9 cellular contexts compared by ENCODE assay signal in the genomic region with DNA sequence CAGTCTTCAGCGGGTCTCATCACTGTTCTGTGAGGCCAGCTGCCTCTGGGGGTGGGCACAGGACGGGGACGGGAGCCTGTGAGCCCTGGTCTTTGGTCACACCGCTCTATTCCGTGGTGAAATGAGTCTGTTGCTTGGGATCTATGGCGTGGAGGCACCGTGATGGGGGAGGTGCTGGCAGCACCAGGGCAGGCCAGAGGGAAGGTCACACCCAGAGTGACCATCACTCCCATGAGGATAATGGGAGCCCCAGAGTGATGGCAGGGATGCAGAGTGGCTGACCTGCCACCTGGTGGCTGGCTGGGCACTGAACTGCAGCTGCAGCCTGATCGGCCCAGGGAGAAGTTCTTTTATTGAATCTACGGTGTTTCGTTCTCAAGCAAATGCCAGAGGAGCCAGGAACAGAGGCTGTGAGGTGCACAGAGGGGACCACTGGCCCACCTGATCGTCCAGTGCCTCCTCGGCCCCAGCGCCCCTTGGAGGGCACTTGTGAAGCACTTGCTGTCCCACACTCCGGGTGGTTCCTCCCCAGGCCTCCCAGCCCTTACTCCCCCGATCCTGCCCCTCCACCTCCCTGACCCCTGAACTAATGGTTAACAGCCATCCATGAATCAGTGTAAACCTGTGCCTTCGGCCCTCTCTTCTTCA. TPM values are rescaled to one million over a fixed set of nuclear protein-coding genes. Genes with fewer than 3 reads are reported as not detected.
A peak's percentile ranks its signal among the peaks of the same experiment; 100 is the strongest.
DNase-seq lines count a peak whose midpoint lies in the region; ATAC-seq and TF ChIP-seq lines count a peak whose summit lies in the region.
"Had no signal": no experiment of that assay in that cellular context is flagged by ENCODE, and none has a peak within 500 bp of the region (broad histone marks: within the 10 kb centered on the region; RNA-seq: fewer than 3 reads in every experiment).

No MANE protein-coding gene starts in this region.

- peak; percentile 67 for DNase-seq in A172 (ENCODE audit: low spot score)
- peak; percentile 56 for DNase-seq in GM13977 (ENCODE audit: low spot score)
- peak; percentile 30 for DNase-seq in SK-N-DZ (ENCODE audit: low spot score)
- DNase-seq in retinal pigment epithelial cell (ENCODE audit: low read depth) = no peak
- no peak for DNase-seq in amniotic stem cell (lab: John Stamatoyannopoulos, UW)

- TF ChIP-seq CTCF in GM13977 (IDR thresholded peaks at IDR 0.05; ENCODE audit: extremely low read depth, insufficient read depth, missing control alignments) (peak; percentile 46), gastroesophageal sphincter (IDR thresholded peaks at IDR 0.05) (peak in 3 of 4 experiments; percentile 28 to 57 (median 47)), retinal pigment epithelial cell (conservative IDR thresholded peaks at IDR 0.05; ENCODE audit: low read depth, low read length) (peak; percentile 79)

- H3K9me3 ChIP-seq in gastroesophageal sphincter = no peaks in the 10 kb centered on the region

- ATAC-seq in gastroesophageal sphincter = no peak
- ATAC-seq in GM19328 (IDR thresholded peaks at IDR 0.05; ENCODE audit: unreplicated experiment) = no peak
- ATAC-seq in GM19035 (IDR thresholded peaks at IDR 0.05; ENCODE audit: unreplicated experiment) = no peak

- H3K4me1 ChIP-seq in gastroesophageal sphincter = no peaks in the 10 kb centered on the region

- no peak overlapping the region for H3K27ac ChIP-seq in gastroesophageal sphincter

- in situ Hi-C loops in GM13977 (cut with MboI; ENCODE audit: low pct_unique_long_range_greater_than_20kb, low sequenced_read_pairs, unreplicated experiment) = no loop called here

- no peaks in the 10 kb centered on the region for H3K36me3 ChIP-seq in gastroesophageal sphincter

- H3K4me3 ChIP-seq in gastroesophageal sphincter (no peak overlapping the region), retinal pigment epithelial cell (ENCODE audit: low read length) (no peak overlapping the region)

- TF ChIP-seq EP300 in gastroesophageal sphincter (IDR thresholded peaks at IDR 0.05) = no peak

- 78% methylated on average over 9 of the region's 16 CpGs; no CpG with 5 or more reads in 1 of the 2 donors for WGBS in gastroesophageal sphincter (ENCODE audit: low coverage in 1 of 2), 2 donors

- peaks cover 29% of the 10 kb centered on the region for H3K27me3 ChIP-seq in gastroesophageal sphincter

- no peak for TF ChIP-seq POLR2A in gastroesophageal sphincter (IDR thresholded peaks at IDR 0.05)

RNA-seq across cellular contexts. Expression of a gene that starts 17.9 kb away (rescaled TPM):
- total RNA-seq in A172 (2014; rRNA removed; shearing (Covaris generic)) = 3.8 and 7.3 TPM in 2 replicates
- polyA plus RNA-seq in SK-N-DZ (2014; cell fraction: cytosol; rRNA removed) = 0.94 TPM in 1 of 2 replicates, not detected in the other
- 3.4 TPM in 1 of 2 replicates, not detected in the other for polyA plus RNA-seq in SK-N-DZ (2014; cell fraction: nucleus; rRNA removed)
- 10 to 100 TPM; 14.4 to 41.4 (median 20.0) TPM for total RNA-seq in gastroesophageal sphincter
- total RNA-seq: activated naive CD4-positive, alpha-beta T cell treated with anti-CD3 and anti-CD28 coated beads, Interleukin-2, amount 50 U/mL, for 72 hours had no signal

RNA-seq across cellular contexts. Expression of a gene that starts 40.8 kb away (rescaled TPM):
- total RNA-seq in A172 (2014; rRNA removed; shearing (Covaris generic)) = 0.31 and 1.3 TPM in 2 replicates
- 0.41 and 2.3 TPM in 2 replicates for polyA plus RNA-seq in SK-N-DZ (2014; cell fraction: cytosol; rRNA removed)
- polyA plus RNA-seq in SK-N-DZ (2014; cell fraction: nucleus; rRNA removed) = 2.1 and 2.2 TPM in 2 replicates
- total RNA-seq in gastroesophageal sphincter = 10 to 100 TPM in 2 of 4 donors, 1 to 10 TPM in 1, under 1 TPM in 1; 0.94 to 36.4 (median 6.8) TPM

Comparison
In these comparisons a context has a peak if more than half of its experiments do, and no peak if none do; other contexts are left out.
1. DNase-seq: peak in A172 (single experiment), GM13977 (single experiment) and SK-N-DZ (single experiment); none in retinal pigment epithelial cell (single experiment) and amniotic stem cell (single experiment).
2. Peak in every context shown above with its lines, with median percentiles within 50 percentile points of each other: CTCF ChIP-seq.